ENCODE assay signal across 1 cellular context in genomic region chr16:86951831-86952598, GRCh38.
A peak's percentile ranks its signal among the peaks of the same experiment; 100 is the strongest.
TF ChIP-seq lines count a peak whose summit lies in the region.

No MANE protein-coding gene starts in this region.

TF ChIP-seq in SK-N-SH, 30 proteins besides CTCF, POLR2A, EP300 and RAD21 (continued from another document):
- peak; percentile 51; the same call in 1 of the 2 replicates for TF ChIP-seq POLR2AphosphoS5 (IDR thresholded peaks at IDR 0.05; ENCODE audit: low read depth, low read length)
- TF ChIP-seq, protein P1, sequence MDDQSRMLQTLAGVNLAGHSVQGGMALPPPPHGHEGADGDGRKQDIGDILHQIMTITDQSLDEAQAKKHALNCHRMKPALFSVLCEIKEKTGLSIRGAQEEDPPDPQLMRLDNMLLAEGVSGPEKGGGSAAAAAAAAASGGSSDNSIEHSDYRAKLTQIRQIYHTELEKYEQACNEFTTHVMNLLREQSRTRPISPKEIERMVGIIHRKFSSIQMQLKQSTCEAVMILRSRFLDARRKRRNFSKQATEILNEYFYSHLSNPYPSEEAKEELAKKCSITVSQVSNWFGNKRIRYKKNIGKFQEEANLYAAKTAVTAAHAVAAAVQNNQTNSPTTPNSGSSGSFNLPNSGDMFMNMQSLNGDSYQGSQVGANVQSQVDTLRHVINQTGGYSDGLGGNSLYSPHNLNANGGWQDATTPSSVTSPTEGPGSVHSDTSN (IDR thresholded peaks at IDR 0.05): peak; percentile 92
- TF ChIP-seq NFIC (IDR thresholded peaks at IDR 0.05; ENCODE audit: borderline replicate concordance): peak; percentile 94
- TF ChIP-seq RXRA (IDR thresholded peaks at IDR 0.05; ENCODE audit: borderline replicate concordance, low read depth): peak; percentile 78
- TF ChIP-seq EZH2phosphoT487 (IDR thresholded peaks at IDR 0.05; ENCODE audit: borderline replicate concordance, low read depth): no peak
- peak; percentile 90 for TF ChIP-seq TEAD4 (IDR thresholded peaks at IDR 0.05; ENCODE audit: borderline replicate concordance, insufficient read depth)
- TF ChIP-seq RFX5 (IDR thresholded peaks at IDR 0.05; ENCODE audit: low read length): no peak
